8 cellular contexts compared by ENCODE assay signal in genomic region chr3:196501316-196502064, GRCh38. TPM values are rescaled to one million over a fixed set of nuclear protein-coding genes. Genes with fewer than 3 reads are reported as not detected.
DNase-seq lines count a peak whose midpoint lies in the region; ATAC-seq and TF ChIP-seq lines count a peak whose summit lies in the region.

No MANE protein-coding gene starts in this region.

- H3K27ac ChIP-seq in CD4-positive, alpha-beta memory T cell (ENCODE audit: low read depth, low read length), result peak overlapping the region; percentile 81

- POLR2A ChIA-PET in CD4-positive, alpha-beta memory T cell (lab: Charles Lee; ENCODE audit: partially characterized antibody), result interaction anchor here (0.6 to 4.5 kb wide), 10 partner anchors 9 to 441 kb away, joined by 3 to 29 read pairs (median 4); partner anchors contain the start of genes DYNLT2B, FBXO45, NCBP2 and UBXN7

- H3K9me3 Mint-ChIP-seq in CD4-positive, alpha-beta memory T cell, result peaks cover 0 to 4% (median 0%) of the 10 kb centered on the region in 8 donors
- H3K9me3 Mint-ChIP-seq in HFFc6, result no peaks in the 10 kb centered on the region; the same call in 1 of the 2 replicates
- peaks cover 7% of the 10 kb centered on the region for H3K9me3 Mint-ChIP-seq in activated T-helper 1 cell treated with anti-CD3 and anti-CD28 coated beads, Interleukin-12 subunit alpha, Interleukin-12 subunit beta, Interleukin-2, Interleukin-4 antibody, amounts not matched to agents 30 ng/mL and 10 ng/mL and 1 ng/mL, durations not matched to agents 14 hours and 24 hours and 36 hours

- peak overlapping the region; percentile 70 to 79 for H3K4me3 ChIP-seq in CD4-positive, alpha-beta memory T cell (ENCODE audit: low read length in 2 of 2)

- peaks cover 0 to 4% of the 10 kb centered on the region in 2 donors for H3K9me3 ChIP-seq in CD4-positive, alpha-beta memory T cell (ENCODE audit: control insufficient read depth in 1 of 2, low read length in 2 of 2)

- no peaks in the 10 kb centered on the region for H3K36me3 ChIP-seq in CD4-positive, alpha-beta memory T cell (ENCODE audit: insufficient read depth, low read length)

- H3K27ac Mint-ChIP-seq in CD4-positive, alpha-beta memory T cell, result peak overlapping the region; percentile 69 to 99 (median 84)
- H3K27ac Mint-ChIP-seq in HFFc6, result peak overlapping the region; percentile 99
- peak overlapping the region; percentile 100 for H3K27ac Mint-ChIP-seq in activated T-helper 1 cell treated with anti-CD3 and anti-CD28 coated beads, Interleukin-12 subunit alpha, Interleukin-12 subunit beta, Interleukin-2, Interleukin-4 antibody, amounts not matched to agents 30 ng/mL and 10 ng/mL and 1 ng/mL, durations not matched to agents 14 hours and 24 hours and 36 hours

- H3K36me3 Mint-ChIP-seq in CD4-positive, alpha-beta memory T cell, result peaks cover 14 to 38% of the 10 kb centered on the region in 2 donors
- peaks cover 30% of the 10 kb centered on the region for H3K36me3 Mint-ChIP-seq in HFFc6 (ENCODE audit: low read depth)
- H3K36me3 Mint-ChIP-seq in activated T-helper 1 cell treated with anti-CD3 and anti-CD28 coated beads, Interleukin-12 subunit alpha, Interleukin-12 subunit beta, Interleukin-2, Interleukin-4 antibody, amounts not matched to agents 30 ng/mL and 10 ng/mL and 1 ng/mL, durations not matched to agents 14 hours and 24 hours and 36 hours (ENCODE audit: low read depth), result peaks cover 28% of the 10 kb centered on the region

- peaks cover 25 to 65% (median 42%) of the 10 kb centered on the region in 4 donors for H3K4me1 Mint-ChIP-seq in CD4-positive, alpha-beta memory T cell
- peaks cover 28% of the 10 kb centered on the region for H3K4me1 Mint-ChIP-seq in HFFc6 (ENCODE audit: low read depth)
- peaks cover 38% of the 10 kb centered on the region for H3K4me1 Mint-ChIP-seq in activated T-helper 1 cell treated with anti-CD3 and anti-CD28 coated beads, Interleukin-12 subunit alpha, Interleukin-12 subunit beta, Interleukin-2, Interleukin-4 antibody, amounts not matched to agents 30 ng/mL and 10 ng/mL and 1 ng/mL, durations not matched to agents 14 hours and 24 hours and 36 hours (ENCODE audit: low read depth)

- no peaks in the 10 kb centered on the region for H3K27me3 ChIP-seq in CD4-positive, alpha-beta memory T cell (ENCODE audit: insufficient read depth, low read length)

- DNase-seq in CD4-positive, alpha-beta memory T cell, result no peak
- DNase-seq in HFFc6 (peak; percentile 13), iris pigment epithelial cell (ENCODE audit: low read depth) (peak; percentile 49), superior temporal gyrus (ENCODE audit: extremely low spot score) (peak; percentile 9), NCI-H2081 treated with DMSO at 0.1 percent for 48 hours (lab: John Stamatoyannopoulos, UW) (no peak)
- no peak for DNase-seq in activated T-helper 1 cell treated with anti-CD3 and anti-CD28 coated beads, Interleukin-12 subunit alpha, Interleukin-12 subunit beta, Interleukin-2, Interleukin-4 antibody, amounts not matched to agents 30 ng/mL and 10 ng/mL and 1 ng/mL, durations not matched to agents 14 hours and 24 hours and 36 hours (ENCODE audit: low spot score)

- H3K27me3 Mint-ChIP-seq in CD4-positive, alpha-beta memory T cell, result no peaks in the 10 kb centered on the region
- H3K27me3 Mint-ChIP-seq in HFFc6 (ENCODE audit: insufficient read depth), result peaks cover 2% of the 10 kb centered on the region
- H3K27me3 Mint-ChIP-seq in activated T-helper 1 cell treated with anti-CD3 and anti-CD28 coated beads, Interleukin-12 subunit alpha, Interleukin-12 subunit beta, Interleukin-2, Interleukin-4 antibody, amounts not matched to agents 30 ng/mL and 10 ng/mL and 1 ng/mL, durations not matched to agents 14 hours and 24 hours and 36 hours (ENCODE audit: insufficient read depth), result peaks cover 8% of the 10 kb centered on the region

- no peak for TF ChIP-seq CTCF in HFFc6 (IDR thresholded peaks at IDR 0.05)

- H3K4me3 Mint-ChIP-seq in CD4-positive, alpha-beta memory T cell, result peak overlapping the region; percentile 97 to 100 (median 98)
- H3K4me3 Mint-ChIP-seq in HFFc6, result peak overlapping the region; percentile 99
- peak overlapping the region; percentile 100 for H3K4me3 Mint-ChIP-seq in activated T-helper 1 cell treated with anti-CD3 and anti-CD28 coated beads, Interleukin-12 subunit alpha, Interleukin-12 subunit beta, Interleukin-2, Interleukin-4 antibody, amounts not matched to agents 30 ng/mL and 10 ng/mL and 1 ng/mL, durations not matched to agents 14 hours and 24 hours and 36 hours

- CTCF ChIA-PET in CD4-positive, alpha-beta memory T cell (lab: Charles Lee; ENCODE audit: partially characterized antibody), result interaction anchor here (1.3 to 3.1 kb wide), 3 partner anchors 15 to 27 kb away, joined by 3 to 14 read pairs (median 5); no protein-coding TSS in a partner anchor

- peaks cover 35% of the 10 kb centered on the region for H3K4me1 ChIP-seq in CD4-positive, alpha-beta memory T cell (ENCODE audit: insufficient read depth, low read length)

- ATAC-seq in GM21447 (IDR thresholded peaks at IDR 0.05; ENCODE audit: unreplicated experiment), result no peak
- ATAC-seq in HG03280 (IDR thresholded peaks at IDR 0.05; ENCODE audit: unreplicated experiment), result no peak

- intact Hi-C loops in CD4-positive, alpha-beta memory T cell (cut with micrococcal nuclease), result loop anchor here (1.0 to 5.0 kb wide), 2 partner anchors 67 to 419 kb away; partner anchors contain the start of genes FBXO45, TFRC and WDR53
- intact Hi-C loops in activated T-helper 1 cell treated with anti-CD3 and anti-CD28 coated beads, Interleukin-12 subunit alpha, Interleukin-12 subunit beta, Interleukin-2, Interleukin-4 antibody, amounts not matched to agents 30 ng/mL and 10 ng/mL and 1 ng/mL, durations not matched to agents 14 hours and 24 hours and 36 hours (cut with micrococcal nuclease), result loop anchor here (1.0 to 5.0 kb wide), 9 partner anchors 27 to 594 kb away; partner anchors contain the start of genes DYNLT2B, NCBP2, TFRC and TNK2

RNA-seq across cellular contexts. Expression of gene RNF168, which starts 2.1 kb away (rescaled TPM):
- 10 to 100 TPM; 74.5 to 76.4 TPM for total RNA-seq in CD4-positive, alpha-beta memory T cell
- 10 to 100 TPM in 1 of 2 donors, 1 to 10 TPM in 1; 6.0 to 14.2 TPM for polyA plus RNA-seq in CD4-positive, alpha-beta memory T cell
- total RNA-seq in HFFc6 (2021; fragmentation: NEBNext Ultra II Directional; extraction: Animal tissue kit (Norgen Biotek cat#: 25700)), result 10 to 100 TPM; 11.6 to 16.5 (median 15.5) TPM
- 32.1 and 32.8 TPM in 2 replicates for total RNA-seq in activated T-helper 1 cell treated with anti-CD3 and anti-CD28 coated beads, Interleukin-12 subunit alpha, Interleukin-12 subunit beta, Interleukin-2, Interleukin-4 antibody, amounts not matched to agents 30 ng/mL and 10 ng/mL and 1 ng/mL, durations not matched to agents 14 hours and 24 hours and 36 hours

RNA-seq across cellular contexts. Expression of gene SMCO1, which starts 13.7 kb away (rescaled TPM):
- not detected for total RNA-seq in CD4-positive, alpha-beta memory T cell
- polyA plus RNA-seq in CD4-positive, alpha-beta memory T cell, result not detected
- total RNA-seq in HFFc6 (2021; fragmentation: NEBNext Ultra II Directional; extraction: Animal tissue kit (Norgen Biotek cat#: 25700)), result not detected
- not detected in 2 replicates for total RNA-seq in activated T-helper 1 cell treated with anti-CD3 and anti-CD28 coated beads, Interleukin-12 subunit alpha, Interleukin-12 subunit beta, Interleukin-2, Interleukin-4 antibody, amounts not matched to agents 30 ng/mL and 10 ng/mL and 1 ng/mL, durations not matched to agents 14 hours and 24 hours and 36 hours

Comparison
In these comparisons a context has a peak if more than half of its experiments do, and no peak if none do; other contexts are left out.
1. DNase-seq: peak in HFFc6 (single experiment), iris pigment epithelial cell (single experiment) and superior temporal gyrus (single experiment); none in CD4-positive, alpha-beta memory T cell (0 of 5), activated T-helper 1 cell treated with anti-CD3 and anti-CD28 coated beads, Interleukin-12 subunit alpha, Interleukin-12 subunit beta, Interleukin-2, Interleukin-4 antibody, amounts not matched to agents 30 ng/mL and 10 ng/mL and 1 ng/mL, durations not matched to agents 14 hours and 24 hours and 36 hours (single experiment) and NCI-H2081 treated with DMSO at 0.1 percent for 48 hours (single experiment).
2. Peak in every context shown above with its lines, with median percentiles within 50 percentile points of each other: H3K27ac Mint-ChIP-seq and H3K4me3 Mint-ChIP-seq.